ENCODE assay signal across 9 cellular contexts in genomic region chr13:24727731-24728601, GRCh38. TPM values are rescaled to one million over a fixed set of nuclear protein-coding genes. Genes with fewer than 3 reads are reported as not detected.
DNase-seq lines count a peak whose midpoint lies in the region; ATAC-seq and TF ChIP-seq lines count a peak whose summit lies in the region.
"Had no signal": no experiment of that assay in that cellular context is flagged by ENCODE, and none has a peak within 500 bp of the region (broad histone marks: within the 10 kb centered on the region; RNA-seq: fewer than 3 reads in every experiment).

No MANE protein-coding gene starts in this region.

- no peaks in the 10 kb centered on the region for H3K36me3 ChIP-seq in Caco-2 (ENCODE audit: control insufficient read depth, insufficient read depth, low read length)

- no TSS peak for BruUV-seq in Caco-2 (replicated peaks; lab: Mats Ljungman, UMichigan)

- POLR2A ChIA-PET in Caco-2 (lab: Charles Lee), result no interaction called here

- H3K27ac Mint-ChIP-seq in Caco-2 (ENCODE audit: unreplicated experiment) (no peak overlapping the region), naive B cell (no peak overlapping the region)
- H3K27ac Mint-ChIP-seq: dendritic cell treated with granulocyte-macrophage colony-stimulating factor and Interleukin-4, amounts not matched to agents 40 ng/mL and 50 ng/mL, for 4 days had no signal

- H3K4me3 ChIP-seq in Caco-2 (ENCODE audit: low read depth, low read length), result no peak overlapping the region

- peak; percentile 81 for TF ChIP-seq CTCF in Caco-2 (IDR thresholded peaks at IDR 0.05; ENCODE audit: insufficient read depth in 1 of 2, low read depth in 1 of 2, low read length in 1 of 2, severe bottlenecking in 1 of 2, unreplicated experiment in 1 of 2)

- H3K27me3 Mint-ChIP-seq in Caco-2 (ENCODE audit: insufficient read depth, unreplicated experiment), result no peaks in the 10 kb centered on the region
- H3K27me3 Mint-ChIP-seq in naive B cell, result peaks cover 8 to 32% (median 30%) of the 10 kb centered on the region in 3 donors

- H3K4me1 Mint-ChIP-seq in Caco-2 (ENCODE audit: low read depth, unreplicated experiment), result no peaks in the 10 kb centered on the region
- peaks cover 0 to 5% (median 5%) of the 10 kb centered on the region in 3 donors for H3K4me1 Mint-ChIP-seq in naive B cell

- H3K36me3 Mint-ChIP-seq in Caco-2 (ENCODE audit: insufficient read depth, unreplicated experiment) (no peaks in the 10 kb centered on the region), naive B cell (peaks cover 0 to 7% of the 10 kb centered on the region in 2 donors)

- intact Hi-C loops in Caco-2 (cut with micrococcal nuclease; ENCODE audit: unreplicated experiment), result loop anchor here (1.0 kb wide), 1 partner anchor 34 kb away; no protein-coding TSS in a partner anchor

- CTCF ChIA-PET in Caco-2 (lab: Charles Lee), result interaction anchor here (0.6 to 1.4 kb wide), 7 partner anchors 15 to 916 kb away, joined by 3 to 9 read pairs (median 7); no protein-coding TSS in a partner anchor

- peaks cover 17% of the 10 kb centered on the region for H3K9me3 ChIP-seq in Caco-2

- no peaks in the 10 kb centered on the region for H3K4me1 ChIP-seq in Caco-2

- no peaks in the 10 kb centered on the region for H3K27me3 ChIP-seq in Caco-2 (replicated peaks; ENCODE audit: control insufficient read depth, insufficient read depth, low read length)

- H3K4me3 Mint-ChIP-seq in Caco-2 (ENCODE audit: unreplicated experiment), result no peak overlapping the region
- H3K4me3 Mint-ChIP-seq in naive B cell, result no peak overlapping the region
- H3K4me3 Mint-ChIP-seq: dendritic cell treated with granulocyte-macrophage colony-stimulating factor and Interleukin-4, amounts not matched to agents 40 ng/mL and 50 ng/mL, for 4 days had no signal

- ATAC-seq in GM19438 (IDR thresholded peaks at IDR 0.05; ENCODE audit: low read depth, unreplicated experiment), result peak; percentile 74
- peak; percentile 77 for ATAC-seq in HG03571 (IDR thresholded peaks at IDR 0.05; ENCODE audit: unreplicated experiment)
- peak; percentile 84 to 93 for ATAC-seq in naive B cell (ENCODE audit: low read depth in 2 of 2)

- peak; percentile 69 to 71 for DNase-seq in Caco-2
- peak; percentile 41 to 67 for DNase-seq in NOMO-1 (lab: John Stamatoyannopoulos, UW; ENCODE audit: unreplicated experiment in 2 of 2)
- DNase-seq in activated CD8-positive, alpha-beta memory T cell treated with anti-CD3 and anti-CD28 coated beads, Interleukin-2, amount 50 U/mL, for 1 hour (ENCODE audit: extremely low read depth), result peak; percentile 48
- peak; percentile 92 for DNase-seq in epidermal melanocyte (ENCODE audit: insufficient read length, low spot score)
- DNase-seq in naive B cell, result peak; percentile 25
- DNase-seq in stimulated activated naive CD4-positive, alpha-beta T cell treated with Interleukin-2 at 50 U/mL for 16 hours (lab: John Stamatoyannopoulos, UW), result peak; percentile 62

- H3K9me3 Mint-ChIP-seq in Caco-2 (ENCODE audit: unreplicated experiment) (peaks cover 34% of the 10 kb centered on the region), naive B cell (peaks cover 9 to 21% (median 14%) of the 10 kb centered on the region in 7 donors)

RNA-seq across cellular contexts. Expression of gene RNF17, which starts 36.0 kb away (rescaled TPM):
- 0.14 TPM in 2 replicates for total RNA-seq in Caco-2 (2022)
- polyA plus RNA-seq in naive B cell (ENCODE audit: low read depth in 6 of 6), result under 1 TPM in 2 of 6 donors, not detected in 4; 0.21 to 0.34 TPM

RNA-seq across cellular contexts. Expression of gene ATP12A, which starts 47.8 kb away (rescaled TPM):
- total RNA-seq in Caco-2 (2022), result not detected in 2 replicates
- polyA plus RNA-seq in naive B cell (ENCODE audit: low read depth in 6 of 6), result not detected

Comparison
In these comparisons a context has a peak if more than half of its experiments do, and no peak if none do; other contexts are left out.
1. DNase-seq: peak in every context shown above with its lines; median percentile 92 in epidermal melanocyte; 70 in Caco-2; 62 in stimulated activated naive CD4-positive, alpha-beta T cell treated with Interleukin-2 at 50 U/mL for 16 hours; 54 in NOMO-1; 48 in activated CD8-positive, alpha-beta memory T cell treated with anti-CD3 and anti-CD28 coated beads, Interleukin-2, amount 50 U/mL, for 1 hour; 25 in naive B cell.